In genomic region chr7:102974366-102975236, GRCh38 we compare ENCODE assay signal across 15 cellular contexts.
DNase-seq lines count a peak whose midpoint lies in the region; ATAC-seq, FAIRE-seq and TF ChIP-seq lines count a peak whose summit lies in the region.
"Had no signal": no experiment of that assay in that cellular context is flagged by ENCODE, and none has a peak within 500 bp of the region (broad histone marks: within the 10 kb centered on the region; RNA-seq: fewer than 3 reads in every experiment).

No MANE protein-coding gene starts in this region.

- H3K4me1 ChIP-seq in A673 (ENCODE audit: insufficient read depth, low read length, poor library complexity, severe bottlenecking) (no peaks in the 10 kb centered on the region), NT2/D1 (ENCODE audit: insufficient read depth, insufficient read length) (no peaks in the 10 kb centered on the region), endothelial cell of umbilical vein (ENCODE audit: control insufficient read depth, extremely low read depth, insufficient read depth, low read length) (peaks cover 19% of the 10 kb centered on the region), testis (no peaks in the 10 kb centered on the region)

- intact Hi-C loops in A673 (cut with micrococcal nuclease; ENCODE audit: unreplicated experiment): no loop called here
- intact Hi-C loops in endothelial cell of umbilical vein (cut with micrococcal nuclease): loop anchor here (5.0 kb wide), 1 partner anchor 88 kb away; no protein-coding TSS in a partner anchor
- intact Hi-C loops in testis (cut with DNase I; ENCODE audit: low total_unique reads): no loop called here
- intact Hi-C loops in left colon (cut with DNase I, micrococcal nuclease): no loop called here

- no peaks in the 10 kb centered on the region for H4K20me1 ChIP-seq in endothelial cell of umbilical vein (replicated peaks; ENCODE audit: control insufficient read depth, extremely low read depth, insufficient read depth, low read length)

- CTCF ChIA-PET in A673 (lab: Charles Lee): no interaction called here
- CTCF ChIA-PET in endothelial cell of umbilical vein (lab: Charles Lee): no interaction called here

- no peak for ATAC-seq in left colon
- ATAC-seq: activated T-helper 17 cell treated with anti-CD3 and anti-CD28 coated beads, Interleukin-2, amount 50 U/mL, for 72 hours had no signal

- DNase-seq in A673 (ENCODE audit: low spot score) (peak; percentile 40), NT2/D1 (ENCODE audit: low read depth, low spot score) (peak; percentile 3), endothelial cell of umbilical vein (ENCODE audit: low read depth, low spot score) (no peak), testis (no peak), EL (no peak), MG63 (no peak), left colon (no peak)
- DNase-seq: activated CD4-positive, alpha-beta T cell treated with anti-CD3 and anti-CD28 coated beads for 1 hour; hippocampal formation; NCI-H446; posterior cingulate gyrus; stimulated activated CD4-positive, alpha-beta T cell treated with anti-CD3 and anti-CD28 coated beads, Interleukin-2, amount 100 ng/mL, for 24 hours; stimulated activated naive CD4-positive, alpha-beta T cell had no signal

- H3K36me3 ChIP-seq in A673 (ENCODE audit: insufficient read depth, low read length, poor library complexity, severe bottlenecking): no peaks in the 10 kb centered on the region
- H3K36me3 ChIP-seq in NT2/D1 (ENCODE audit: insufficient read depth, insufficient read length, low read length): no peaks in the 10 kb centered on the region
- no peaks in the 10 kb centered on the region for H3K36me3 ChIP-seq in endothelial cell of umbilical vein (ENCODE audit: control insufficient read depth in 2 of 2, extremely low read depth in 1 of 2, insufficient read depth in 2 of 2, low read length in 2 of 2)
- H3K36me3 ChIP-seq in testis (ENCODE audit: low read depth, missing control alignments): no peaks in the 10 kb centered on the region
- H3K36me3 ChIP-seq in MG63: no peaks in the 10 kb centered on the region

- no peak overlapping the region for H2AFZ ChIP-seq in endothelial cell of umbilical vein (ENCODE audit: low read depth, low read length)

- H3K9me3 ChIP-seq in A673 (ENCODE audit: low read depth, low read length, poor library complexity, severe bottlenecking): no peaks in the 10 kb centered on the region
- peaks cover 3% of the 10 kb centered on the region; the same call in 1 of the 2 replicates for H3K9me3 ChIP-seq in NT2/D1 (ENCODE audit: insufficient read depth, low read length)
- no peaks in the 10 kb centered on the region for H3K9me3 ChIP-seq in endothelial cell of umbilical vein (replicated peaks; ENCODE audit: control insufficient read depth, insufficient read depth, low read length)
- no peaks in the 10 kb centered on the region for H3K9me3 ChIP-seq in testis
- 0 out of 2 replicates have a peak, but pooled peaks cover under 1% of the 10 kb centered on the region for H3K9me3 ChIP-seq in MG63

- H3K4me3 ChIP-seq in A673 (ENCODE audit: low read depth, low read length, poor library complexity, severe bottlenecking) (no peak overlapping the region), GM12875 (ENCODE audit: low read depth, low read length) (no peak overlapping the region), NT2/D1 (ENCODE audit: insufficient read length, low read depth) (no peak overlapping the region), endothelial cell of umbilical vein (replicated peaks in 1 of 3; ENCODE audit: insufficient read depth in 1 of 3, low read depth in 1 of 3, low read length in 3 of 3) (no peak overlapping the region), testis (peak overlapping the region in 1 of 2 donors; percentile 8), MG63 (no peak overlapping the region)

- H3K27ac ChIP-seq in A673 (ENCODE audit: low read depth, low read length, poor library complexity, severe bottlenecking) (no peak overlapping the region), endothelial cell of umbilical vein (ENCODE audit: insufficient read depth, low read depth, low read length) (peak overlapping the region; percentile 88), testis (no peak overlapping the region)

- BruUV-seq in A673 (replicated peaks; lab: Mats Ljungman, UMichigan): no TSS peak
- no TSS peak for BruUV-seq in endothelial cell of umbilical vein (replicated peaks; lab: Mats Ljungman, UMichigan)

- no peak for FAIRE-seq in endothelial cell of umbilical vein (lab: Jason Lieb, UNC)

- H3K9ac ChIP-seq in NT2/D1 (ENCODE audit: insufficient read length, low read depth) (no peak overlapping the region), endothelial cell of umbilical vein (replicated peaks; ENCODE audit: extremely low read depth, insufficient read depth, low read length) (no peak overlapping the region)

- H3K4me2 ChIP-seq in endothelial cell of umbilical vein (ENCODE audit: insufficient read depth, low read length): no peak overlapping the region

- TF ChIP-seq CTCF in A673 (conservative IDR thresholded peaks at IDR 0.05; ENCODE audit: low read depth, low read length): peak; percentile 52
- TF ChIP-seq CTCF in GM12875 (IDR thresholded peaks at IDR 0.05; ENCODE audit: borderline replicate concordance, insufficient read depth, low read depth, low read length): peak; percentile 30; the same call in 1 of the 2 replicates
- TF ChIP-seq CTCF in endothelial cell of umbilical vein (IDR thresholded peaks at IDR 0.05; ENCODE audit: extremely low read depth in 1 of 2, insufficient read depth in 1 of 2, low read depth in 1 of 2, low read length in 2 of 2): no peak
- no peak for TF ChIP-seq CTCF in testis (IDR thresholded peaks at IDR 0.05)

- no peak for TF ChIP-seq POLR2A in endothelial cell of umbilical vein (IDR thresholded peaks at IDR 0.05; ENCODE audit: low read depth, low read length)
- no peak for TF ChIP-seq POLR2A in testis (IDR thresholded peaks at IDR 0.05)

- peaks cover 2% of the 10 kb centered on the region for H3K79me2 ChIP-seq in endothelial cell of umbilical vein (ENCODE audit: control insufficient read depth, insufficient read depth, low read length)

- WGBS in testis, 2 donors: 81 to 82% methylated on average over 15 of the region's 15 CpGs

- POLR2A ChIA-PET in A673 (lab: Charles Lee; ENCODE audit: low non-redundant PET): no interaction called here
- POLR2A ChIA-PET in endothelial cell of umbilical vein (lab: Charles Lee): no interaction called here

- H3K9me1 ChIP-seq in endothelial cell of umbilical vein (replicated peaks; ENCODE audit: control insufficient read depth, extremely low read depth, insufficient read depth, low read length): no peaks in the 10 kb centered on the region

- H3K27me3 ChIP-seq in A673 (replicated peaks; ENCODE audit: insufficient read depth, low read depth, low read length, poor library complexity) (no peaks in the 10 kb centered on the region), NT2/D1 (ENCODE audit: insufficient read depth, insufficient read length) (no peaks in the 10 kb centered on the region), endothelial cell of umbilical vein (ENCODE audit: control insufficient read depth in 2 of 2, insufficient read depth in 2 of 2, low read length in 2 of 2) (no peaks in the 10 kb centered on the region), testis (no peaks in the 10 kb centered on the region), MG63 (no peaks in the 10 kb centered on the region)

- dilution Hi-C loops in endothelial cell of umbilical vein (cut with MboI; ENCODE audit: extremely low pct_ligation_motif_present, low sequenced_read_pairs): no loop called here

TF ChIP-seq in endothelial cell of umbilical vein, 7 proteins besides CTCF, POLR2A, EP300 and RAD21:
- TF ChIP-seq EZH2 (IDR thresholded peaks at IDR 0.05; ENCODE audit: borderline replicate concordance, low read depth, low read length, severe bottlenecking) (no peak), MYC (IDR thresholded peaks at IDR 0.05; ENCODE audit: low read depth, low read length) (no peak), FOS (IDR thresholded peaks at IDR 0.05; ENCODE audit: borderline replicate concordance, insufficient read depth, low read length) (no peak), MAX (IDR thresholded peaks at IDR 0.05; ENCODE audit: insufficient read depth, insufficient read length) (no peak), JUN (IDR thresholded peaks at IDR 0.05; ENCODE audit: borderline replicate concordance, insufficient read depth, insufficient read length, low read depth) (no peak), GATA2 (IDR thresholded peaks at IDR 0.05; ENCODE audit: insufficient read depth, insufficient read length, low read depth, low read length) (no peak), POLR2AphosphoS5 (IDR thresholded peaks at IDR 0.05; ENCODE audit: insufficient read depth, low read depth, low read length) (no peak)
TF ChIP-seq in endothelial cell of umbilical vein: peak in this region for 0.

Comparison
In these comparisons a context has a peak if more than half of its experiments do, and no peak if none do; other contexts are left out.
1. DNase-seq: peak in A673 (single experiment) and NT2/D1 (single experiment); none in endothelial cell of umbilical vein (single experiment), testis (single experiment), EL (single experiment), MG63 (single experiment) and left colon (0 of 2).
2. CTCF ChIP-seq: peak in A673 (single experiment) and GM12875 (single experiment); none in endothelial cell of umbilical vein (0 of 2) and testis (0 of 3).